In genomic region chr2:196083601-196084000, GRCh38 we compare ENCODE assay signal across 10 cellular contexts.
"Had no signal": no experiment of that assay in that cellular context is flagged by ENCODE, and none has a peak within 500 bp of the region (broad histone marks: within the 10 kb centered on the region; RNA-seq: fewer than 3 reads in every experiment).

No MANE protein-coding gene starts in this region.

- H3K36me3 ChIP-seq: HAP-1 had no signal

- H2AFZ ChIP-seq: GM23248, GM23338 had no signal

- H3K9ac ChIP-seq: GM23248 had no signal

- FAIRE-seq: H1, H54 had no signal

- H3K4me3 ChIP-seq: GM23248, GM23338, HAP-1 had no signal

- H3K4me3 Mint-ChIP-seq: GM23338, H9 had no signal

- H3K4me2 ChIP-seq: GM23338 had no signal

- H3K9me3 ChIP-seq: HAP-1 had no signal

- ATAC-seq: GM23338, HCT116 had no signal

- H3K27ac Mint-ChIP-seq: GM23338, H9 had no signal

- H3K27ac ChIP-seq: GM23248 had no signal

- DNase-seq: GM23248, GOT3, H7, H9, HCEC 1CT had no signal

- H3K4me1 ChIP-seq: HAP-1 had no signal
